10 cellular contexts compared by ENCODE assay signal in the genomic region with DNA sequence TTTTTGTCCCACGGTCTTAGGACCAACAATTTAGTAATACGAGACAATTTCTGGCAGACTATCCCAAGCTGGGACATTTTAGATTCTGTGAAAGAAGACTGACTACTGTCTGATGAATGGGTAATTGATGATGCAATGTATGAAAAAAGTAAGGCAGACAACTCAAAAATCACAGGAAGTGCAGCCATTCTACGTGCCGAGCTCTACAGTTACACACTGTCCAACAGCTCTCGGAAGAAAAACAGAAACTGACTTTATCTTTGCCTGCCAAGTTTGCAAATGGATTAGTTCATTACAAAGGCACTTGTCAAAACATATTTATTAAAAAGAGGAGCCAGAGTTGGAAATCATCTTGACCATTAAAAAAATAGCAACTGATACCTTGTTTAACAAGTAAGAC. TPM values are rescaled to one million over a fixed set of nuclear protein-coding genes. Genes with fewer than 3 reads are reported as not detected.
DNase-seq lines count a peak whose midpoint lies in the region; ATAC-seq, FAIRE-seq and TF ChIP-seq lines count a peak whose summit lies in the region.
"Had no signal": no experiment of that assay in that cellular context is flagged by ENCODE, and none has a peak within 500 bp of the region (broad histone marks: within the 10 kb centered on the region; RNA-seq: fewer than 3 reads in every experiment).

No MANE protein-coding gene starts in this region.

- H2AFZ ChIP-seq in HepG2 (ENCODE audit: low read length): peak overlapping the region; percentile 46

- WGBS in HepG2 (ENCODE audit: low lambda C conversion rate): 22% methylated on average over 5 of the region's 5 CpGs

- no peak overlapping the region for H3K4me3 Mint-ChIP-seq in activated CD4-positive, alpha-beta T cell treated with anti-CD3 and anti-CD28 coated beads, Interleukin-2, amount 10 ng/mL, durations not matched to agents 7 days and 5 days
- H3K4me3 Mint-ChIP-seq: central memory CD8-positive, alpha-beta T cell had no signal

- DNase-seq in activated CD4-positive, alpha-beta T cell treated with anti-CD3 and anti-CD28 coated beads, Interleukin-2, amount 10 ng/mL, durations not matched to agents 7 days and 5 days: no peak
- no peak for DNase-seq in activated CD4-positive, alpha-beta T cell treated with anti-CD3 and anti-CD28 coated beads for 48 hours
- DNase-seq in cardiac fibroblast (ENCODE audit: low read depth in 2 of 2) (peak; percentile 78 to 80), HepG2 (ENCODE audit: low spot score) (no peak), uterus (no peak), GOT3 (lab: John Stamatoyannopoulos, UW) (no peak)
- no peak for DNase-seq in effector CD8-positive, alpha-beta T cell (lab: John Stamatoyannopoulos, UW)
- DNase-seq: activated T-cell treated with anti-CD3 and anti-CD28 coated beads for 4 hours had no signal

- H4K20me1 ChIP-seq in HepG2 (ENCODE audit: insufficient read depth, low read length): no peaks in the 10 kb centered on the region

- no peaks in the 10 kb centered on the region for H3K9me3 Mint-ChIP-seq in activated CD4-positive, alpha-beta T cell treated with anti-CD3 and anti-CD28 coated beads, Interleukin-2, amount 10 ng/mL, durations not matched to agents 7 days and 5 days
- H3K9me3 Mint-ChIP-seq: central memory CD8-positive, alpha-beta T cell had no signal

- H3K27ac ChIP-seq in HepG2 (ENCODE audit: extremely low read length, insufficient read depth, low read length): no peak overlapping the region
- H3K27ac ChIP-seq in uterus: peak overlapping the region; percentile 51 to 72

- TF ChIP-seq RAD21 in HepG2 (CRISPR knock-in tag; IDR thresholded peaks at IDR 0.05): no peak

- H3K9me3 ChIP-seq in HepG2 (ENCODE audit: low read length): no peaks in the 10 kb centered on the region
- H3K9me3 ChIP-seq in uterus: no peaks in the 10 kb centered on the region

- H3K27ac Mint-ChIP-seq in activated CD4-positive, alpha-beta T cell treated with anti-CD3 and anti-CD28 coated beads, Interleukin-2, amount 10 ng/mL, durations not matched to agents 7 days and 5 days: peak overlapping the region; percentile 9

- POLR2A ChIA-PET in activated CD4-positive, alpha-beta T cell treated with anti-CD3 and anti-CD28 coated beads, Interleukin-2, amount 10 ng/mL, durations not matched to agents 7 days and 5 days (lab: Charles Lee): no interaction called here
- POLR2A ChIA-PET in HepG2 (lab: Yijun Ruan, JAX): interaction anchor here (1.7 kb wide), 1 partner anchor 48 kb away, joined by 6 read pairs; no protein-coding TSS in a partner anchor

- peaks cover 10% of the 10 kb centered on the region for H3K4me1 Mint-ChIP-seq in activated CD4-positive, alpha-beta T cell treated with anti-CD3 and anti-CD28 coated beads, Interleukin-2, amount 10 ng/mL, durations not matched to agents 7 days and 5 days
- H3K4me1 Mint-ChIP-seq: central memory CD8-positive, alpha-beta T cell had no signal

- no peaks in the 10 kb centered on the region for H3K79me2 ChIP-seq in HepG2 (ENCODE audit: insufficient read depth, low read length)

- no peak overlapping the region for H3K9ac ChIP-seq in HepG2 (ENCODE audit: insufficient read depth, low read depth, low read length)

- ATAC-seq in HepG2: no peak
- no peak for ATAC-seq in activated CD4-positive, CD25-positive, alpha-beta regulatory T cell treated with anti-CD3 and anti-CD28 coated beads, Interleukin-2, amount 50 U/mL, for 24 hours

- H3K36me3 ChIP-seq in HepG2 (replicated peaks in 1 of 2; ENCODE audit: control insufficient read depth in 1 of 2, insufficient read depth in 2 of 2, low read length in 2 of 2): no peaks in the 10 kb centered on the region
- H3K36me3 ChIP-seq in uterus: no peaks in the 10 kb centered on the region

- H3K4me1 ChIP-seq in HepG2 (ENCODE audit: insufficient read depth, low read length) (peaks cover 41% of the 10 kb centered on the region), uterus (peaks cover 0 to 7% of the 10 kb centered on the region in 2 donors)

- H3K4me3 ChIP-seq in cardiac fibroblast (replicated peaks in 1 of 2; ENCODE audit: low read depth in 2 of 2, low read length in 2 of 2): peak overlapping the region in 1 of 2 donors; percentile 9
- peak overlapping the region in 1 of 3 experiments; percentile 3; a peak in 1 of 6 replicates for H3K4me3 ChIP-seq in HepG2 (replicated peaks in 1 of 3; ENCODE audit: insufficient read depth in 1 of 3, low read depth in 2 of 3, low read length in 3 of 3)
- peak overlapping the region in 1 of 2 donors; percentile 2 for H3K4me3 ChIP-seq in uterus

- intact Hi-C loops in HepG2 (cut with micrococcal nuclease; ENCODE audit: unreplicated experiment) (no loop called here), uterus (cut with DNase I; ENCODE audit: low total_unique reads) (no loop called here)

- TF ChIP-seq EP300 in HepG2 (IDR thresholded peaks at IDR 0.05; ENCODE audit: low read depth in 2 of 2, low read length in 2 of 2): no peak
- TF ChIP-seq EP300 in HepG2 (CRISPR knock-in tag; IDR thresholded peaks at IDR 0.05; ENCODE audit: borderline replicate concordance): no peak

- H3K4me2 ChIP-seq in HepG2 (ENCODE audit: low read depth, low read length): peak overlapping the region; percentile 40; the same call in 1 of the 2 replicates

- peaks cover 1 to 9% of the 10 kb centered on the region in 2 experiments; a peak in 2 of 5 replicates for H3K27me3 ChIP-seq in HepG2 (ENCODE audit: control insufficient read depth in 1 of 2, insufficient read depth in 2 of 2, low read length in 2 of 2)
- H3K27me3 ChIP-seq in uterus: no peaks in the 10 kb centered on the region

- CTCF ChIA-PET in activated CD4-positive, alpha-beta T cell treated with anti-CD3 and anti-CD28 coated beads, Interleukin-2, amount 10 ng/mL, durations not matched to agents 7 days and 5 days (lab: Charles Lee): no interaction called here
- CTCF ChIA-PET in HepG2 (lab: Yijun Ruan, JAX; ENCODE audit: low intra/inter-chr PET ratio, low total read pairs): no interaction called here

- no peak for TF ChIP-seq CTCF in cardiac fibroblast (IDR thresholded peaks at IDR 0.05; ENCODE audit: low read depth, low read length)
- TF ChIP-seq CTCF in HepG2 (CRISPR knock-in tag; IDR thresholded peaks at IDR 0.05): no peak
- TF ChIP-seq CTCF in uterus (IDR thresholded peaks at IDR 0.05): no peak

- H3K36me3 Mint-ChIP-seq in activated CD4-positive, alpha-beta T cell treated with anti-CD3 and anti-CD28 coated beads, Interleukin-2, amount 10 ng/mL, durations not matched to agents 7 days and 5 days (ENCODE audit: low read depth): no peaks in the 10 kb centered on the region

- peaks cover 41% of the 10 kb centered on the region for H3K27me3 Mint-ChIP-seq in activated CD4-positive, alpha-beta T cell treated with anti-CD3 and anti-CD28 coated beads, Interleukin-2, amount 10 ng/mL, durations not matched to agents 7 days and 5 days

- BruUV-seq in HepG2 (replicated peaks; lab: Mats Ljungman, UMichigan): no TSS peak

- in situ Hi-C loops in HepG2 (cut with HindIII; ENCODE audit: extremely low pct_ligation_motif_present, low pct_unique_long_range_greater_than_20kb): no loop called here

- peak; percentile 23 for FAIRE-seq in HepG2 (lab: Jason Lieb, UNC)

- TF ChIP-seq POLR2A in HepG2 (IDR thresholded peaks at IDR 0.05; ENCODE audit: insufficient read depth in 1 of 2, low read depth in 2 of 2, low read length in 2 of 2) (no peak), uterus (IDR thresholded peaks at IDR 0.05) (no peak)

RNA-seq across cellular contexts. Expression of gene ZBTB8B, which starts 31.3 kb away (rescaled TPM):
- not detected for total RNA-seq in activated CD4-positive, alpha-beta T cell treated with anti-CD3 and anti-CD28 coated beads, Interleukin-2, amount 10 ng/mL, durations not matched to agents 7 days and 5 days
- total RNA-seq in HepG2 (2016; rRNA removed; fragmentation: Illumina TruSeq; extraction: Trizol) (0.01 and 0.02 TPM in 2 replicates), uterus (1 to 10 TPM in 1 of 4 donors, under 1 TPM in 1, not detected in 2; 0.06 to 3.6 TPM)
- under 0.01 TPM in 1 of 2 replicates, not detected in the other for total RNA-seq in HepG2 (2016; cell fraction: cytosol; rRNA removed; fragmentation: Illumina TruSeq; extraction: Trizol; ENCODE audit: low read depth)
- 0.02 and 0.03 TPM in 2 replicates for total RNA-seq in HepG2 (2016; cell fraction: insoluble cytoplasmic fraction; rRNA removed; fragmentation: Illumina TruSeq; extraction: Trizol)
- total RNA-seq in HepG2 (2016; cell fraction: membrane; rRNA removed; fragmentation: Illumina TruSeq; extraction: Trizol): under 0.01 TPM in 1 of 2 replicates, not detected in the other
- total RNA-seq in HepG2 (2016; cell fraction: nucleus; rRNA removed; fragmentation: Illumina TruSeq; extraction: Trizol): not detected in 2 replicates
- under 0.01 TPM in 1 of 2 replicates, not detected in the other for polyA plus RNA-seq in HepG2 (2011; rRNA removed)
- not detected in 2 replicates for polyA plus RNA-seq in HepG2 (2011; cell fraction: cytosol; rRNA removed)
- 0.02 TPM in 1 of 2 replicates, not detected in the other for polyA plus RNA-seq in HepG2 (2011; cell fraction: nucleus; rRNA removed)
- polyA plus RNA-seq in HepG2 (2012): not detected in 2 replicates
- polyA plus RNA-seq in HepG2 (2016; cell fraction: cytosol; fragmentation: Illumina TruSeq; extraction: Trizol; ENCODE audit: low read depth): not detected in 2 replicates
- 0.02 TPM in 1 of 2 replicates, not detected in the other for polyA plus RNA-seq in HepG2 (2016; cell fraction: insoluble cytoplasmic fraction; fragmentation: Illumina TruSeq; extraction: Trizol; ENCODE audit: low read depth)
- polyA plus RNA-seq in HepG2 (2016; cell fraction: membrane; fragmentation: Illumina TruSeq; extraction: Trizol; ENCODE audit: low read depth): 0.01 TPM in 1 of 2 replicates, not detected in the other
- polyA plus RNA-seq in HepG2 (2016; cell fraction: nucleus; fragmentation: Illumina TruSeq; extraction: Trizol; ENCODE audit: insufficient read depth, low read depth): 0.03 TPM in 1 of 2 replicates, not detected in the other
- polyA minus RNA-seq in HepG2 (2011; rRNA and poly(A)+ RNA removed; ENCODE audit: low replicate concordance): not detected in 2 replicates
- not detected in 2 replicates for polyA minus RNA-seq in HepG2 (2011; cell fraction: cytosol; rRNA and poly(A)+ RNA removed)
- not detected in 2 replicates for polyA minus RNA-seq in HepG2 (2011; cell fraction: nucleus; rRNA and poly(A)+ RNA removed)

RNA-seq across cellular contexts. Expression of gene ZBTB8A, which starts 43.1 kb away (rescaled TPM):
- total RNA-seq in activated CD4-positive, alpha-beta T cell treated with anti-CD3 and anti-CD28 coated beads, Interleukin-2, amount 10 ng/mL, durations not matched to agents 7 days and 5 days: under 1 TPM; 0.20 to 0.31 TPM
- total RNA-seq in HepG2 (2016; rRNA removed; fragmentation: Illumina TruSeq; extraction: Trizol) (3.7 and 4.7 TPM in 2 replicates), uterus (10 to 100 TPM in 3 of 4 donors, 1 to 10 TPM in 1; 4.1 to 42.2 (median 17.2) TPM)
- total RNA-seq in HepG2 (2016; cell fraction: cytosol; rRNA removed; fragmentation: Illumina TruSeq; extraction: Trizol; ENCODE audit: low read depth): 3.4 and 3.6 TPM in 2 replicates
- total RNA-seq in HepG2 (2016; cell fraction: insoluble cytoplasmic fraction; rRNA removed; fragmentation: Illumina TruSeq; extraction: Trizol): 3.7 and 5.2 TPM in 2 replicates
- 3.3 and 3.9 TPM in 2 replicates for total RNA-seq in HepG2 (2016; cell fraction: membrane; rRNA removed; fragmentation: Illumina TruSeq; extraction: Trizol)
- 2.2 and 2.4 TPM in 2 replicates for total RNA-seq in HepG2 (2016; cell fraction: nucleus; rRNA removed; fragmentation: Illumina TruSeq; extraction: Trizol)
- polyA plus RNA-seq in HepG2 (2011; rRNA removed): 0.82 and 1.3 TPM in 2 replicates
- 0.40 and 0.60 TPM in 2 replicates for polyA plus RNA-seq in HepG2 (2011; cell fraction: cytosol; rRNA removed)
- 0.29 and 0.38 TPM in 2 replicates for polyA plus RNA-seq in HepG2 (2011; cell fraction: nucleus; rRNA removed)
- 0.62 and 1.0 TPM in 2 replicates for polyA plus RNA-seq in HepG2 (2012)
- polyA plus RNA-seq in HepG2 (2016; cell fraction: cytosol; fragmentation: Illumina TruSeq; extraction: Trizol; ENCODE audit: low read depth): 0.27 and 0.38 TPM in 2 replicates
- polyA plus RNA-seq in HepG2 (2016; cell fraction: insoluble cytoplasmic fraction; fragmentation: Illumina TruSeq; extraction: Trizol; ENCODE audit: low read depth): 2.6 and 3.1 TPM in 2 replicates
- polyA plus RNA-seq in HepG2 (2016; cell fraction: membrane; fragmentation: Illumina TruSeq; extraction: Trizol; ENCODE audit: low read depth): 0.57 and 0.73 TPM in 2 replicates
- 2.7 and 3.0 TPM in 2 replicates for polyA plus RNA-seq in HepG2 (2016; cell fraction: nucleus; fragmentation: Illumina TruSeq; extraction: Trizol; ENCODE audit: insufficient read depth, low read depth)
- polyA minus RNA-seq in HepG2 (2011; rRNA and poly(A)+ RNA removed; ENCODE audit: low replicate concordance): 1.1 and 7.0 TPM in 2 replicates
- 1.2 and 1.4 TPM in 2 replicates for polyA minus RNA-seq in HepG2 (2011; cell fraction: cytosol; rRNA and poly(A)+ RNA removed)
- 2.2 and 2.4 TPM in 2 replicates for polyA minus RNA-seq in HepG2 (2011; cell fraction: nucleus; rRNA and poly(A)+ RNA removed)

Comparison
In these comparisons a context has a peak if more than half of its experiments do, and no peak if none do; other contexts are left out.
1. DNase-seq: peak in cardiac fibroblast (2 of 2); none in activated CD4-positive, alpha-beta T cell treated with anti-CD3 and anti-CD28 coated beads, Interleukin-2, amount 10 ng/mL, durations not matched to agents 7 days and 5 days (single experiment), activated CD4-positive, alpha-beta T cell treated with anti-CD3 and anti-CD28 coated beads for 48 hours (single experiment), HepG2 (single experiment), uterus (0 of 2), effector CD8-positive, alpha-beta T cell (single experiment) and GOT3 (single experiment).